ENCODE assay signal across 22 cellular contexts in genomic region chr10:128161031-128161430, GRCh38. TPM values are rescaled to one million over a fixed set of nuclear protein-coding genes. Genes with fewer than 3 reads are reported as not detected.
DNase-seq lines count a peak whose midpoint lies in the region; ATAC-seq, FAIRE-seq and TF ChIP-seq lines count a peak whose summit lies in the region.
"Had no signal": no experiment of that assay in that cellular context is flagged by ENCODE, and none has a peak within 500 bp of the region (broad histone marks: within the 10 kb centered on the region; RNA-seq: fewer than 3 reads in every experiment).

No MANE protein-coding gene starts in this region.

- H3K4me1 ChIP-seq in naive thymus-derived CD4-positive, alpha-beta T cell (ENCODE audit: control insufficient read depth in 2 of 2, insufficient read depth in 2 of 2, low read length in 2 of 2), result no peaks in the 10 kb centered on the region
- peaks cover 0 to 21% (median 10%) of the 10 kb centered on the region in 4 donors for H3K4me1 ChIP-seq in right lobe of liver
- H3K4me1 ChIP-seq: body of pancreas had no signal

- peaks cover 0 to 26% (median 0%) of the 10 kb centered on the region in 5 donors for H3K27me3 Mint-ChIP-seq in naive thymus-derived CD4-positive, alpha-beta T cell

- H3K4me3 ChIP-seq in naive thymus-derived CD4-positive, alpha-beta T cell (ENCODE audit: low read length), result no peak overlapping the region
- H3K4me3 ChIP-seq in right lobe of liver, result no peak overlapping the region
- H3K4me3 ChIP-seq: body of pancreas, MG63 had no signal

- CTCF ChIA-PET in naive thymus-derived CD4-positive, alpha-beta T cell (lab: Charles Lee), result no interaction called here

- H3K9me3 Mint-ChIP-seq in naive thymus-derived CD4-positive, alpha-beta T cell, result no peaks in the 10 kb centered on the region
- H3K9me3 Mint-ChIP-seq: effector memory CD8-positive, alpha-beta T cell; nephron progenitor cell had no signal

- ATAC-seq in naive thymus-derived CD4-positive, alpha-beta T cell, result peak; percentile 31
- no peak for ATAC-seq in right lobe of liver
- ATAC-seq: body of pancreas; effector memory CD8-positive, alpha-beta T cell; left colon; Panc1 had no signal

- in situ Hi-C loops in KBM-7 (cut with MboI; ENCODE audit: low pct_unique_long_range_greater_than_20kb, low sequenced_read_pairs), result no loop called here

- no peak for DNase-seq in GM12891 (ENCODE audit: insufficient read length, low spot score)
- DNase-seq in KBM-7, result peak; percentile 55
- DNase-seq in OCI-M1 (lab: John Stamatoyannopoulos, UW), result peak; percentile 25
- DNase-seq in naive thymus-derived CD4-positive, alpha-beta T cell, result no peak
- DNase-seq in NCI-H146 (lab: John Stamatoyannopoulos, UW), result no peak
- no peak for DNase-seq in superior temporal gyrus (ENCODE audit: extremely low spot score)
- no peak for DNase-seq in right lobe of liver
- DNase-seq: activated CD4-positive, alpha-beta T cell treated with anti-CD3 and anti-CD28 coated beads for 1 hour; body of pancreas; effector memory CD8-positive, alpha-beta T cell; glutamatergic neuron; left colon; MG63; midbrain; NCI-H187 treated with DMSO at 0.1 percent for 48 hours; NCI-H2227 treated with DMSO at 0.1 percent for 48 hours; NCI-H774; nephron progenitor cell; posterior cingulate gyrus; stimulated activated naive CD4-positive, alpha-beta T cell; T1000 had no signal

- no peak for TF ChIP-seq CTCF in right lobe of liver (IDR thresholded peaks at IDR 0.05)

- WGBS in right lobe of liver (ENCODE audit: insufficient coverage, low coverage, low lambda C conversion rate, missing lambda C conversion rate), result 60% methylated on average over 7 of the region's 7 CpGs

- no peak overlapping the region for H3K27ac ChIP-seq in naive thymus-derived CD4-positive, alpha-beta T cell (ENCODE audit: low read depth, low read length)
- H3K27ac ChIP-seq in right lobe of liver, result no peak overlapping the region
- H3K27ac ChIP-seq: body of pancreas had no signal

- no peaks in the 10 kb centered on the region for H3K9me3 ChIP-seq in naive thymus-derived CD4-positive, alpha-beta T cell (ENCODE audit: control insufficient read depth in 2 of 3, low read length in 3 of 3)
- no peaks in the 10 kb centered on the region for H3K9me3 ChIP-seq in right lobe of liver
- H3K9me3 ChIP-seq: body of pancreas, MG63 had no signal

- no peak for FAIRE-seq in GM12891 (lab: Jason Lieb, UNC)

- H3K4me3 Mint-ChIP-seq in naive thymus-derived CD4-positive, alpha-beta T cell, result peak overlapping the region in 1 of 10 donors; percentile 43
- H3K4me3 Mint-ChIP-seq: effector memory CD8-positive, alpha-beta T cell; nephron progenitor cell had no signal

- H3K36me3 ChIP-seq in naive thymus-derived CD4-positive, alpha-beta T cell (ENCODE audit: control insufficient read depth in 2 of 3, insufficient read depth in 3 of 3, low read length in 3 of 3), result no peaks in the 10 kb centered on the region
- H3K36me3 ChIP-seq in right lobe of liver, result no peaks in the 10 kb centered on the region
- H3K36me3 ChIP-seq: MG63 had no signal

- POLR2A ChIA-PET in naive thymus-derived CD4-positive, alpha-beta T cell (lab: Charles Lee), result no interaction called here

- TF ChIP-seq POLR2A in GM12891 (IDR thresholded peaks at IDR 0.05; ENCODE audit: low read depth, low read length) (no peak), right lobe of liver (IDR thresholded peaks at IDR 0.05) (no peak)

- H3K36me3 Mint-ChIP-seq in naive thymus-derived CD4-positive, alpha-beta T cell, result no peaks in the 10 kb centered on the region

- H3K4me1 Mint-ChIP-seq in naive thymus-derived CD4-positive, alpha-beta T cell, result peaks cover 0 to 18% (median 4%) of the 10 kb centered on the region in 7 donors
- H3K4me1 Mint-ChIP-seq: nephron progenitor cell had no signal

- no peak overlapping the region for H3K27ac Mint-ChIP-seq in naive thymus-derived CD4-positive, alpha-beta T cell
- H3K27ac Mint-ChIP-seq: effector memory CD8-positive, alpha-beta T cell; nephron progenitor cell had no signal

- intact Hi-C loops in naive thymus-derived CD4-positive, alpha-beta T cell (cut with micrococcal nuclease), result no loop called here
- intact Hi-C loops in right lobe of liver (cut with DNase I), result no loop called here

- no peaks in the 10 kb centered on the region for H3K27me3 ChIP-seq in naive thymus-derived CD4-positive, alpha-beta T cell (ENCODE audit: control insufficient read depth in 2 of 2, insufficient read depth in 2 of 2, low read length in 2 of 2)
- no peaks in the 10 kb centered on the region for H3K27me3 ChIP-seq in right lobe of liver
- H3K27me3 ChIP-seq: body of pancreas, MG63 had no signal

TF ChIP-seq in GM12891, 5 proteins besides CTCF, POLR2A, EP300 and RAD21:
- TF ChIP-seq POU2F2 (IDR thresholded peaks at IDR 0.05; ENCODE audit: low read depth, low read length) (no peak), POLR2AphosphoS5 (IDR thresholded peaks at IDR 0.05; ENCODE audit: low read depth, low read length) (no peak), TAF1 (IDR thresholded peaks at IDR 0.05; ENCODE audit: low read depth, low read length) (no peak), SPI1 (IDR thresholded peaks at IDR 0.05; ENCODE audit: low read depth, low read length) (peak; percentile 76)

RNA-seq across cellular contexts. Expression of gene MKI67, which starts 34.8 kb away (rescaled TPM):
- 40.2 TPM for polyA plus RNA-seq in GM12891 (2012; ENCODE audit: low read depth, missing spikeins)
- total RNA-seq in naive thymus-derived CD4-positive, alpha-beta T cell, result 100 to 1,000 TPM in 1 of 5 experiments, 1 to 10 TPM in 2, under 1 TPM in 2; 0.05 to 219 (median 1.6) TPM
- polyA plus RNA-seq in naive thymus-derived CD4-positive, alpha-beta T cell, result under 1 TPM; 0.12 to 0.20 TPM
- 1 to 10 TPM in 4 of 6 experiments, under 1 TPM in 2; 0.42 to 4.6 (median 1.9) TPM for total RNA-seq in right lobe of liver

Comparison
In these comparisons a context has a peak if more than half of its experiments do, and no peak if none do; other contexts are left out.
1. DNase-seq: peak in KBM-7 (single experiment) and OCI-M1 (single experiment); none in GM12891 (single experiment), naive thymus-derived CD4-positive, alpha-beta T cell (0 of 9), NCI-H146 (single experiment), superior temporal gyrus (single experiment) and right lobe of liver (0 of 3).